11 cellular contexts compared by ENCODE assay signal in genomic region chr19:17560205-17560595, GRCh38. TPM values are rescaled to one million over a fixed set of nuclear protein-coding genes. Genes with fewer than 3 reads are reported as not detected.
DNase-seq lines count a peak whose midpoint lies in the region; ATAC-seq and FAIRE-seq lines count a peak whose summit lies in the region.
"Had no signal": no experiment of that assay in that cellular context is flagged by ENCODE, and none has a peak within 500 bp of the region (broad histone marks: within the 10 kb centered on the region; RNA-seq: fewer than 3 reads in every experiment).

No MANE protein-coding gene starts in this region.

- H3K27me3 Mint-ChIP-seq in activated T-helper 1 cell treated with anti-CD3 and anti-CD28 coated beads, Interleukin-12 subunit alpha, Interleukin-12 subunit beta, Interleukin-2, Interleukin-4 antibody, amounts not matched to agents 30 ng/mL and 10 ng/mL and 1 ng/mL, durations not matched to agents 14 hours and 24 hours and 36 hours (ENCODE audit: insufficient read depth): no peaks in the 10 kb centered on the region

- H3K4me3 Mint-ChIP-seq in activated T-helper 1 cell treated with anti-CD3 and anti-CD28 coated beads, Interleukin-12 subunit alpha, Interleukin-12 subunit beta, Interleukin-2, Interleukin-4 antibody, amounts not matched to agents 30 ng/mL and 10 ng/mL and 1 ng/mL, durations not matched to agents 14 hours and 24 hours and 36 hours: no peak overlapping the region

- 83 to 87% (median 87%) methylated on average over 14 of the region's 14 CpGs for WGBS in small intestine, 3 donors

- H3K4me1 ChIP-seq in small intestine (ENCODE audit: control insufficient read depth in 2 of 2, insufficient read depth in 1 of 2, low read depth in 1 of 2, low read length in 1 of 2): peaks cover 0 to 4% of the 10 kb centered on the region in 2 donors

- ATAC-seq in GM19324 (IDR thresholded peaks at IDR 0.05; ENCODE audit: low FRiP score, unreplicated experiment) (no peak), HG02571 (IDR thresholded peaks at IDR 0.05; ENCODE audit: unreplicated experiment) (no peak)

- no peak overlapping the region for H3K4me3 ChIP-seq in small intestine (ENCODE audit: low read depth in 1 of 2, low read length in 2 of 2)
- H3K4me3 ChIP-seq: cardiac muscle cell, suprapubic skin had no signal

- H3K4me1 Mint-ChIP-seq in activated T-helper 1 cell treated with anti-CD3 and anti-CD28 coated beads, Interleukin-12 subunit alpha, Interleukin-12 subunit beta, Interleukin-2, Interleukin-4 antibody, amounts not matched to agents 30 ng/mL and 10 ng/mL and 1 ng/mL, durations not matched to agents 14 hours and 24 hours and 36 hours (ENCODE audit: low read depth): peaks cover 15% of the 10 kb centered on the region

- peak overlapping the region in 1 of 2 donors; percentile 65 for H3K27ac ChIP-seq in small intestine (ENCODE audit: low read depth in 1 of 2, low read length in 1 of 2)
- H3K27ac ChIP-seq: cardiac muscle cell, suprapubic skin had no signal

- H3K9me3 Mint-ChIP-seq in activated T-helper 1 cell treated with anti-CD3 and anti-CD28 coated beads, Interleukin-12 subunit alpha, Interleukin-12 subunit beta, Interleukin-2, Interleukin-4 antibody, amounts not matched to agents 30 ng/mL and 10 ng/mL and 1 ng/mL, durations not matched to agents 14 hours and 24 hours and 36 hours: no peaks in the 10 kb centered on the region

- peaks cover 0 to 6% of the 10 kb centered on the region in 2 donors for H3K36me3 ChIP-seq in small intestine (ENCODE audit: control insufficient read depth in 2 of 2, insufficient read depth in 2 of 2, low read length in 2 of 2)

- H3K27me3 ChIP-seq in small intestine (ENCODE audit: control insufficient read depth in 2 of 2, insufficient read depth in 2 of 2, low read length in 2 of 2): no peaks in the 10 kb centered on the region
- H3K27me3 ChIP-seq: cardiac muscle cell, suprapubic skin had no signal

- H3K27ac Mint-ChIP-seq in activated T-helper 1 cell treated with anti-CD3 and anti-CD28 coated beads, Interleukin-12 subunit alpha, Interleukin-12 subunit beta, Interleukin-2, Interleukin-4 antibody, amounts not matched to agents 30 ng/mL and 10 ng/mL and 1 ng/mL, durations not matched to agents 14 hours and 24 hours and 36 hours: no peak overlapping the region

- DNase-seq in A172 (ENCODE audit: low spot score): peak; percentile 75
- peak; percentile 92 for DNase-seq in HCEC 1CT
- peak; percentile 94 for DNase-seq in dermis blood vessel endothelial cell
- peak; percentile 89 for DNase-seq in mesenteric fat pad (ENCODE audit: low spot score)
- no peak for DNase-seq in small intestine
- no peak for DNase-seq in activated T-helper 1 cell treated with anti-CD3 and anti-CD28 coated beads, Interleukin-12 subunit alpha, Interleukin-12 subunit beta, Interleukin-2, Interleukin-4 antibody, amounts not matched to agents 30 ng/mL and 10 ng/mL and 1 ng/mL, durations not matched to agents 14 hours and 24 hours and 36 hours (ENCODE audit: low spot score)
- DNase-seq: retina had no signal

- intact Hi-C loops in activated T-helper 1 cell treated with anti-CD3 and anti-CD28 coated beads, Interleukin-12 subunit alpha, Interleukin-12 subunit beta, Interleukin-2, Interleukin-4 antibody, amounts not matched to agents 30 ng/mL and 10 ng/mL and 1 ng/mL, durations not matched to agents 14 hours and 24 hours and 36 hours (cut with micrococcal nuclease): no loop called here

- no peaks in the 10 kb centered on the region for H3K9me3 ChIP-seq in small intestine (ENCODE audit: control insufficient read depth, low read depth)
- H3K9me3 ChIP-seq: suprapubic skin had no signal

- no peak for FAIRE-seq in small intestine (lab: Jason Lieb, UNC)

- peaks cover 24% of the 10 kb centered on the region for H3K36me3 Mint-ChIP-seq in activated T-helper 1 cell treated with anti-CD3 and anti-CD28 coated beads, Interleukin-12 subunit alpha, Interleukin-12 subunit beta, Interleukin-2, Interleukin-4 antibody, amounts not matched to agents 30 ng/mL and 10 ng/mL and 1 ng/mL, durations not matched to agents 14 hours and 24 hours and 36 hours (ENCODE audit: low read depth)

RNA-seq across cellular contexts. Expression of gene COLGALT1, which starts 4.8 kb away (rescaled TPM):
- total RNA-seq in A172 (2014; rRNA removed; shearing (Covaris generic)): 161 and 173 TPM in 2 replicates
- total RNA-seq in dermis blood vessel endothelial cell: 105 and 106 TPM in 2 replicates
- 117 TPM for total RNA-seq in mesenteric fat pad
- 10 to 100 TPM; 21.0 to 39.5 (median 23.8) TPM for polyA plus RNA-seq in small intestine
- 115 and 117 TPM in 2 replicates for total RNA-seq in activated T-helper 1 cell treated with anti-CD3 and anti-CD28 coated beads, Interleukin-12 subunit alpha, Interleukin-12 subunit beta, Interleukin-2, Interleukin-4 antibody, amounts not matched to agents 30 ng/mL and 10 ng/mL and 1 ng/mL, durations not matched to agents 14 hours and 24 hours and 36 hours

RNA-seq across cellular contexts. Expression of gene PGLS, which starts 48.8 kb away (rescaled TPM):
- 67.3 and 71.1 TPM in 2 replicates for total RNA-seq in A172 (2014; rRNA removed; shearing (Covaris generic))
- total RNA-seq in dermis blood vessel endothelial cell: 65.7 and 74.7 TPM in 2 replicates
- 66.9 TPM for total RNA-seq in mesenteric fat pad
- 100 to 1,000 TPM in 2 of 3 donors, 10 to 100 TPM in 1; 99.0 to 116 (median 111) TPM for polyA plus RNA-seq in small intestine
- 58.9 and 61.3 TPM in 2 replicates for total RNA-seq in activated T-helper 1 cell treated with anti-CD3 and anti-CD28 coated beads, Interleukin-12 subunit alpha, Interleukin-12 subunit beta, Interleukin-2, Interleukin-4 antibody, amounts not matched to agents 30 ng/mL and 10 ng/mL and 1 ng/mL, durations not matched to agents 14 hours and 24 hours and 36 hours

Comparison
In these comparisons a context has a peak if more than half of its experiments do, and no peak if none do; other contexts are left out.
1. DNase-seq: peak in A172 (single experiment), HCEC 1CT (single experiment), dermis blood vessel endothelial cell (single experiment) and mesenteric fat pad (single experiment); none in small intestine (single experiment) and activated T-helper 1 cell treated with anti-CD3 and anti-CD28 coated beads, Interleukin-12 subunit alpha, Interleukin-12 subunit beta, Interleukin-2, Interleukin-4 antibody, amounts not matched to agents 30 ng/mL and 10 ng/mL and 1 ng/mL, durations not matched to agents 14 hours and 24 hours and 36 hours (single experiment).